ENCODE assay signal across 10 cellular contexts in genomic region chr17:73090396-73091202, GRCh38. TPM values are rescaled to one million over a fixed set of nuclear protein-coding genes. Genes with fewer than 3 reads are reported as not detected.
A peak's percentile ranks its signal among the peaks of the same experiment; 100 is the strongest.
DNase-seq lines count a peak whose midpoint lies in the region; ATAC-seq, FAIRE-seq and TF ChIP-seq lines count a peak whose summit lies in the region.
"Had no signal": no experiment of that assay in that cellular context is flagged by ENCODE, and none has a peak within 500 bp of the region (broad histone marks: within the 10 kb centered on the region; RNA-seq: fewer than 3 reads in every experiment).

No MANE protein-coding gene starts in this region.

- H3K9me3 Mint-ChIP-seq in activated T-cell treated with anti-CD3 and anti-CD28 coated beads, Interleukin-2, amount 50 U/mL, for 4 hours, result no peaks in the 10 kb centered on the region
- H3K9me3 Mint-ChIP-seq in T-cell (no peaks in the 10 kb centered on the region), immature natural killer cell (no peaks in the 10 kb centered on the region)
- no peaks in the 10 kb centered on the region for H3K9me3 Mint-ChIP-seq in stimulated activated effector memory CD8-positive, alpha-beta T cell treated with anti-CD3 and anti-CD28 coated beads, Interleukin-12 subunit alpha, Interleukin-12 subunit beta, amount 100 ng/mL, for 72 hours

- H3K27ac Mint-ChIP-seq in T-cell (peak overlapping the region in 1 of 2 donors; percentile 53), immature natural killer cell (peak overlapping the region in 5 of 6 donors; percentile 1 to 43 (median 17))
- no peak overlapping the region for H3K27ac Mint-ChIP-seq in stimulated activated effector memory CD8-positive, alpha-beta T cell treated with anti-CD3 and anti-CD28 coated beads, Interleukin-12 subunit alpha, Interleukin-12 subunit beta, amount 100 ng/mL, for 72 hours

- peaks cover 16% of the 10 kb centered on the region for H3K36me3 Mint-ChIP-seq in activated T-cell treated with anti-CD3 and anti-CD28 coated beads, Interleukin-2, amount 50 U/mL, for 4 hours (ENCODE audit: insufficient read depth)
- H3K36me3 Mint-ChIP-seq in T-cell (peaks cover 24% of the 10 kb centered on the region), immature natural killer cell (peaks cover 6 to 23% (median 15%) of the 10 kb centered on the region in 3 donors)
- peaks cover 6% of the 10 kb centered on the region for H3K36me3 Mint-ChIP-seq in stimulated activated effector memory CD8-positive, alpha-beta T cell treated with anti-CD3 and anti-CD28 coated beads, Interleukin-12 subunit alpha, Interleukin-12 subunit beta, amount 100 ng/mL, for 72 hours

- no peak for FAIRE-seq in GM12891 (lab: Jason Lieb, UNC)

- POLR2A ChIA-PET in T-cell (lab: Charles Lee), result no interaction called here

- peaks cover 31% of the 10 kb centered on the region for H3K4me1 Mint-ChIP-seq in activated T-cell treated with anti-CD3 and anti-CD28 coated beads, Interleukin-2, amount 50 U/mL, for 4 hours (ENCODE audit: low read depth)
- H3K4me1 Mint-ChIP-seq in T-cell (peaks cover 36 to 40% (median 37%) of the 10 kb centered on the region in 3 donors), immature natural killer cell (peaks cover 33 to 38% of the 10 kb centered on the region in 2 donors)
- H3K4me1 Mint-ChIP-seq in stimulated activated effector memory CD8-positive, alpha-beta T cell treated with anti-CD3 and anti-CD28 coated beads, Interleukin-12 subunit alpha, Interleukin-12 subunit beta, amount 100 ng/mL, for 72 hours, result peaks cover 49% of the 10 kb centered on the region

- CTCF ChIA-PET in T-cell (lab: Charles Lee), result no interaction called here

- H3K4me3 Mint-ChIP-seq in activated T-cell treated with anti-CD3 and anti-CD28 coated beads, Interleukin-2, amount 50 U/mL, for 4 hours, result peak overlapping the region; percentile 56
- H3K4me3 Mint-ChIP-seq in T-cell, result peak overlapping the region; percentile 21 to 40 (median 35)
- peak overlapping the region; percentile 0 to 92 (median 38) for H3K4me3 Mint-ChIP-seq in immature natural killer cell
- H3K4me3 Mint-ChIP-seq in stimulated activated effector memory CD8-positive, alpha-beta T cell treated with anti-CD3 and anti-CD28 coated beads, Interleukin-12 subunit alpha, Interleukin-12 subunit beta, amount 100 ng/mL, for 72 hours, result peak overlapping the region; percentile 32

- DNase-seq in activated T-cell treated with anti-CD3 and anti-CD28 coated beads, Interleukin-2, amount 50 U/mL, for 4 hours, result no peak
- DNase-seq in activated T-cell treated with anti-CD3 and anti-CD28 coated beads, Interleukin-2, amount 50 U/mL, for 48 hours, result no peak
- DNase-seq in T-cell (no peak), immature natural killer cell (no peak), GM12891 (ENCODE audit: insufficient read length, low spot score) (no peak), NCI-H226 (no peak), ecto neural progenitor cell (ENCODE audit: low spot score) (no peak)
- no peak for DNase-seq in stimulated activated effector memory CD8-positive, alpha-beta T cell treated with anti-CD3 and anti-CD28 coated beads, Interleukin-12 subunit alpha, Interleukin-12 subunit beta, amount 100 ng/mL, for 72 hours (ENCODE audit: low spot score in 2 of 2)
- DNase-seq: KG1, spleen had no signal

- ATAC-seq in activated T-cell treated with anti-CD3 and anti-CD28 coated beads, Interleukin-2, amount 50 U/mL, for 4 hours, result no peak
- ATAC-seq in T-cell (replicated peaks in 1 of 4), result no peak
- ATAC-seq in stimulated activated effector memory CD8-positive, alpha-beta T cell treated with anti-CD3 and anti-CD28 coated beads, Interleukin-12 subunit alpha, Interleukin-12 subunit beta, amount 100 ng/mL, for 72 hours, result no peak

- TF ChIP-seq POLR2A in GM12891 (IDR thresholded peaks at IDR 0.05; ENCODE audit: low read depth, low read length), result no peak

- H3K27me3 Mint-ChIP-seq in activated T-cell treated with anti-CD3 and anti-CD28 coated beads, Interleukin-2, amount 50 U/mL, for 4 hours (ENCODE audit: low read depth), result peaks cover 4% of the 10 kb centered on the region
- H3K27me3 Mint-ChIP-seq in T-cell (peaks cover 2 to 4% of the 10 kb centered on the region in 2 donors), immature natural killer cell (ENCODE audit: low read depth in 3 of 3) (peaks cover 1 to 3% (median 2%) of the 10 kb centered on the region in 3 donors)

TF ChIP-seq in GM12891, 5 proteins besides CTCF, POLR2A, EP300 and RAD21:
- TF ChIP-seq SPI1 (IDR thresholded peaks at IDR 0.05; ENCODE audit: low read depth, low read length) (no peak), PAX5 (IDR thresholded peaks at IDR 0.05; ENCODE audit: insufficient read depth, low read length, severe bottlenecking) (no peak), POLR2AphosphoS5 (IDR thresholded peaks at IDR 0.05; ENCODE audit: low read depth, low read length) (no peak), TAF1 (IDR thresholded peaks at IDR 0.05; ENCODE audit: low read depth, low read length) (no peak), POU2F2 (IDR thresholded peaks at IDR 0.05; ENCODE audit: low read depth, low read length) (no peak)

RNA-seq across cellular contexts. Expression of gene SLC39A11, which starts 1.9 kb away (rescaled TPM):
- 10 to 100 TPM; 16.7 to 23.3 (median 20.1) TPM for total RNA-seq in activated T-cell treated with anti-CD3 and anti-CD28 coated beads, Interleukin-2, amount 50 U/mL, for 4 hours
- 10 to 100 TPM; 18.6 to 27.1 (median 23.4) TPM for total RNA-seq in T-cell
- polyA plus RNA-seq in immature natural killer cell, result 10 to 100 TPM; 13.7 to 25.8 (median 16.2) TPM
- polyA plus RNA-seq in GM12891 (2012; ENCODE audit: low read depth, missing spikeins), result 11.0 TPM
